In genomic region chr10:70814126-70814525, GRCh38 we compare ENCODE assay signal across 1 cellular context.
TF ChIP-seq lines count a peak whose summit lies in the region.

No MANE protein-coding gene starts in this region.

TF ChIP-seq in H1, 55 proteins besides CTCF, POLR2A, EP300 and RAD21:
- TF ChIP-seq RNF2 (IDR thresholded peaks at IDR 0.05; ENCODE audit: borderline replicate concordance, low read depth, low read length, missing control alignments, poor library complexity, severe bottlenecking) (no peak), SIRT6 (IDR thresholded peaks at IDR 0.05; ENCODE audit: low read length) (no peak), CHD2 (IDR thresholded peaks at IDR 0.05; ENCODE audit: low read length) (no peak), CHD1 (IDR thresholded peaks at IDR 0.05; ENCODE audit: low read depth, low read length) (no peak), CREB1 (IDR thresholded peaks at IDR 0.05) (no peak), JUND (IDR thresholded peaks at IDR 0.05; ENCODE audit: low read length) (no peak), POLR2AphosphoS5 (IDR thresholded peaks at IDR 0.05; ENCODE audit: low read depth, low read length) (no peak), POU5F1 (IDR thresholded peaks at IDR 0.05; ENCODE audit: low read depth, low read length) (no peak), SIX5 (IDR thresholded peaks at IDR 0.05; ENCODE audit: low read depth, low read length) (no peak), RXRA (IDR thresholded peaks at IDR 0.05; ENCODE audit: insufficient read depth, low read depth, low read length) (no peak), USF2 (IDR thresholded peaks at IDR 0.05; ENCODE audit: low read length) (no peak), SP1 (IDR thresholded peaks at IDR 0.05; ENCODE audit: low read depth, low read length) (no peak), CEBPB (IDR thresholded peaks at IDR 0.05; ENCODE audit: low read depth, low read length) (no peak)
